ENCODE assay signal across 14 cellular contexts in the genomic region with DNA sequence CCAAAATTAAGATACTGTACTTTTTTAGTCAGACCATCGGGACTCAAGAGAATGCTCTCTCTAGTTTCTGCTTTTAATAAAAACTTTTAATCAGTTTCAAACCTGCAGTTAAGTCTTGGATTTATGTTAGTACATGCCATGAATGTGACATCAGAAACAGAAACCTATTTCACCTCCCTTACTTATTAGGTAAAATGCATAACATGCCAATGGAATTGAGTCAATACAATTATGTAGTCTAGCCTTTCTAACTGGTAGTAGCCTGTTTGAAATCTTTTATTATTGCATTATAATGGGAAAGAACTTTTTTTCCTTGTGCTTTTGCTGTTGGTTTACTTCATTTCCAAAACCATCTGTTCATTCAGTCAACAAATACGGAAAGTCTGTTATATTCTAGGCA. TPM values are rescaled to one million over a fixed set of nuclear protein-coding genes. Genes with fewer than 3 reads are reported as not detected.
DNase-seq lines count a peak whose midpoint lies in the region; ATAC-seq and TF ChIP-seq lines count a peak whose summit lies in the region.
"Had no signal": no experiment of that assay in that cellular context is flagged by ENCODE, and none has a peak within 500 bp of the region (broad histone marks: within the 10 kb centered on the region; RNA-seq: fewer than 3 reads in every experiment).

No MANE protein-coding gene starts in this region.

- peak overlapping the region; percentile 66 for H3K4me3 Mint-ChIP-seq in HFFc6
- H3K4me3 Mint-ChIP-seq: activated CD4-positive, alpha-beta memory T cell treated with anti-CD3 and anti-CD28 coated beads, Interleukin-2, amount 10 ng/mL, durations not matched to agents 7 days and 5 days; activated naive CD4-positive, alpha-beta T cell treated with anti-CD3 and anti-CD28 coated beads, Interleukin-2, amount 10 ng/mL, durations not matched to agents 7 days and 5 days had no signal

- ATAC-seq in HG03571 (IDR thresholded peaks at IDR 0.05; ENCODE audit: unreplicated experiment) = no peak

- no peaks in the 10 kb centered on the region for H3K9me3 Mint-ChIP-seq in HFFc6
- H3K9me3 Mint-ChIP-seq: activated CD4-positive, alpha-beta memory T cell treated with anti-CD3 and anti-CD28 coated beads, Interleukin-2, amount 10 ng/mL, durations not matched to agents 7 days and 5 days; activated naive CD4-positive, alpha-beta T cell treated with anti-CD3 and anti-CD28 coated beads, Interleukin-2, amount 10 ng/mL, durations not matched to agents 7 days and 5 days had no signal

- DNase-seq in HFFc6 (peak; percentile 54), astrocyte of the spinal cord (ENCODE audit: low read depth, low spot score) (peak; percentile 69), glomerular visceral epithelial cell (ENCODE audit: extremely low spot score) (peak; percentile 47), NCI-H446 treated with DMSO at 0.1 percent for 48 hours (lab: John Stamatoyannopoulos, UW) (no peak), NCI-H526 (lab: John Stamatoyannopoulos, UW) (no peak), T-helper 9 cell (no peak)
- DNase-seq: activated CD4-positive, alpha-beta memory T cell treated with anti-CD3 and anti-CD28 coated beads, Interleukin-2, amount 10 ng/mL, durations not matched to agents 7 days and 5 days; activated naive CD4-positive, alpha-beta T cell treated with anti-CD3 and anti-CD28 coated beads, Interleukin-2, amount 10 ng/mL, durations not matched to agents 7 days and 5 days; DND-41; left ventricle myocardium inferior; occipital lobe; stimulated activated CD4-positive, alpha-beta T cell treated with anti-CD3 and anti-CD28 coated beads, Interleukin-15, amount 100 ng/mL, for 24 hours had no signal

- peak overlapping the region; percentile 81 for H3K27ac Mint-ChIP-seq in HFFc6
- H3K27ac Mint-ChIP-seq: activated CD4-positive, alpha-beta memory T cell treated with anti-CD3 and anti-CD28 coated beads, Interleukin-2, amount 10 ng/mL, durations not matched to agents 7 days and 5 days; activated naive CD4-positive, alpha-beta T cell treated with anti-CD3 and anti-CD28 coated beads, Interleukin-2, amount 10 ng/mL, durations not matched to agents 7 days and 5 days had no signal

- no peak overlapping the region for H3K4me3 ChIP-seq in astrocyte of the spinal cord (ENCODE audit: low read depth, low read length)
- H3K4me3 ChIP-seq: left ventricle myocardium inferior had no signal

- peaks cover 27% of the 10 kb centered on the region for H3K4me1 Mint-ChIP-seq in HFFc6 (ENCODE audit: low read depth)

- H3K27me3 Mint-ChIP-seq in HFFc6 (ENCODE audit: insufficient read depth) = no peaks in the 10 kb centered on the region
- H3K27me3 Mint-ChIP-seq: activated CD4-positive, alpha-beta memory T cell treated with anti-CD3 and anti-CD28 coated beads, Interleukin-2, amount 10 ng/mL, durations not matched to agents 7 days and 5 days; activated naive CD4-positive, alpha-beta T cell treated with anti-CD3 and anti-CD28 coated beads, Interleukin-2, amount 10 ng/mL, durations not matched to agents 7 days and 5 days had no signal

- H3K36me3 Mint-ChIP-seq in HFFc6 (ENCODE audit: low read depth) = no peaks in the 10 kb centered on the region

- in situ Hi-C loops in astrocyte of the spinal cord (cut with HindIII; ENCODE audit: low sequenced_read_pairs) = no loop called here

- TF ChIP-seq CTCF in 22Rv1 (IDR thresholded peaks at IDR 0.05) = no peak
- TF ChIP-seq CTCF in HFFc6 (IDR thresholded peaks at IDR 0.05) = no peak
- TF ChIP-seq CTCF in astrocyte of the spinal cord (IDR thresholded peaks at IDR 0.05; ENCODE audit: low read depth, low read length) = no peak

- peak overlapping the region; percentile 7; the same call in 1 of the 2 replicates for H3K27ac ChIP-seq in 22Rv1
- H3K27ac ChIP-seq: left ventricle myocardium inferior had no signal

RNA-seq across cellular contexts. Expression of a gene that starts 4.8 kb away (rescaled TPM):
- total RNA-seq in HFFc6 (2021; fragmentation: NEBNext Ultra II Directional; extraction: Animal tissue kit (Norgen Biotek cat#: 25700)) = 10 to 100 TPM; 19.9 to 24.4 (median 23.8) TPM

RNA-seq across cellular contexts. Expression of a gene that starts 45.5 kb away (rescaled TPM):
- total RNA-seq in HFFc6 (2021; fragmentation: NEBNext Ultra II Directional; extraction: Animal tissue kit (Norgen Biotek cat#: 25700)) = 10 to 100 TPM; 13.9 to 18.4 (median 15.8) TPM

Comparison
In these comparisons a context has a peak if more than half of its experiments do, and no peak if none do; other contexts are left out.
1. DNase-seq: peak in HFFc6 (single experiment), astrocyte of the spinal cord (single experiment) and glomerular visceral epithelial cell (single experiment); none in NCI-H446 treated with DMSO at 0.1 percent for 48 hours (single experiment), NCI-H526 (0 of 2) and T-helper 9 cell (single experiment).